11 cellular contexts compared by ENCODE assay signal in genomic region chr1:219928791-219929118, GRCh38. TPM values are rescaled to one million over a fixed set of nuclear protein-coding genes. Genes with fewer than 3 reads are reported as not detected.
DNase-seq lines count a peak whose midpoint lies in the region; ATAC-seq, FAIRE-seq and TF ChIP-seq lines count a peak whose summit lies in the region.
"Had no signal": no experiment of that assay in that cellular context is flagged by ENCODE, and none has a peak within 500 bp of the region (broad histone marks: within the 10 kb centered on the region; RNA-seq: fewer than 3 reads in every experiment).

No MANE protein-coding gene starts in this region.

- FAIRE-seq in K562 (lab: Jason Lieb, UNC): no peak
- FAIRE-seq: A204.1 had no signal

- no peaks in the 10 kb centered on the region for H3K27me3 ChIP-seq in K562 (ENCODE audit: control insufficient read depth in 2 of 2, insufficient read depth in 2 of 2, low read length in 2 of 2)
- no peaks in the 10 kb centered on the region for H3K27me3 ChIP-seq in liver (ENCODE audit: control insufficient read depth in 4 of 4, insufficient read depth in 4 of 4, low read length in 3 of 4)

- no peaks in the 10 kb centered on the region for H4K20me1 ChIP-seq in K562 (replicated peaks; ENCODE audit: control insufficient read depth, insufficient read depth, low read length)

- no peak for DNase-seq in activated CD8-positive, alpha-beta memory T cell treated with anti-CD3 and anti-CD28 coated beads, Interleukin-2, amount 10 ng/mL, durations not matched to agents 7 days and 5 days
- DNase-seq in activated CD8-positive, alpha-beta memory T cell treated with anti-CD3 and anti-CD28 coated beads for 24 hours: no peak
- DNase-seq in K562 (ENCODE audit: extremely low read depth in 1 of 4, low spot score in 3 of 4) (no peak), NCI-H1694 treated with DMSO at 0.1 percent for 48 hours (lab: John Stamatoyannopoulos, UW) (no peak), HuH-7.5 (ENCODE audit: low spot score) (no peak)
- DNase-seq in NK-92 treated with Interleukin-12 subunit alpha and Interleukin-12 subunit beta, amount 100 ng/mL, for 24 hours (lab: John Stamatoyannopoulos, UW): no peak
- DNase-seq: central memory CD4-positive, alpha-beta T cell had no signal

- H3K9ac ChIP-seq in K562 (ENCODE audit: insufficient read depth in 1 of 2, low read depth in 2 of 2, low read length in 2 of 2): peak overlapping the region; percentile 79 to 89; a peak in 3 of 4 replicates
- peak overlapping the region in 1 of 2 donors; percentile 68 for H3K9ac ChIP-seq in liver (ENCODE audit: low read depth in 1 of 2, low read length in 2 of 2)

- no peak for ATAC-seq in activated CD8-positive, alpha-beta memory T cell treated with anti-CD3 and anti-CD28 coated beads, Interleukin-2, amount 10 ng/mL, durations not matched to agents 7 days and 5 days
- no peak for ATAC-seq in K562
- ATAC-seq in stimulated activated memory B cell treated with anti-CD40 and anti-IgM and Interleukin-4, amounts not matched to agents 10 μg/mL and 1 μg/mL and 100 μg/mL, for 72 hours: peak; percentile 13

- H3K27me3 Mint-ChIP-seq in activated CD8-positive, alpha-beta memory T cell treated with anti-CD3 and anti-CD28 coated beads, Interleukin-2, amount 10 ng/mL, durations not matched to agents 7 days and 5 days: peaks cover 57% of the 10 kb centered on the region
- peaks cover 45% of the 10 kb centered on the region for H3K27me3 Mint-ChIP-seq in stimulated activated memory B cell treated with anti-CD40 and anti-IgM and Interleukin-4, amounts not matched to agents 10 μg/mL and 1 μg/mL and 100 μg/mL, for 72 hours

- 0 out of 6 replicates have a peak, but pooled peaks of 1 of the 3 experiments have one; percentile 35 for TF ChIP-seq CTCF in K562 (IDR thresholded peaks at IDR 0.05 in 2 of 3, conservative IDR thresholded peaks at IDR 0.05 in 1 of 3; ENCODE audit: insufficient read depth in 2 of 3, low read depth in 1 of 3, low read length in 3 of 3)
- no peak for TF ChIP-seq CTCF in liver (IDR thresholded peaks at IDR 0.05; ENCODE audit: low read depth, low read length, missing input control)

- peaks cover 41% of the 10 kb centered on the region for H3K79me2 ChIP-seq in K562 (ENCODE audit: control insufficient read depth, insufficient read depth, low read length)

- TF ChIP-seq RAD21 in K562 (CRISPR knock-in tag; conservative IDR thresholded peaks at IDR 0.05 in 1 of 2, IDR thresholded peaks at IDR 0.05 in 1 of 2) (no peak), liver (IDR thresholded peaks at IDR 0.05) (no peak)

- H3K36me3 ChIP-seq in K562 (ENCODE audit: control insufficient read depth, insufficient read depth, low read length) (peaks cover 20% of the 10 kb centered on the region), liver (ENCODE audit: control insufficient read depth in 4 of 4, insufficient read depth in 3 of 4, low read depth in 1 of 4, low read length in 3 of 4) (peaks cover 0 to 7% (median under 1%) of the 10 kb centered on the region in 4 donors)

- peaks cover 10% of the 10 kb centered on the region for H3K4me1 Mint-ChIP-seq in activated CD8-positive, alpha-beta memory T cell treated with anti-CD3 and anti-CD28 coated beads, Interleukin-2, amount 10 ng/mL, durations not matched to agents 7 days and 5 days
- peaks cover 20% of the 10 kb centered on the region for H3K4me1 Mint-ChIP-seq in stimulated activated memory B cell treated with anti-CD40 and anti-IgM and Interleukin-4, amounts not matched to agents 10 μg/mL and 1 μg/mL and 100 μg/mL, for 72 hours

- H3K36me3 Mint-ChIP-seq in activated CD8-positive, alpha-beta memory T cell treated with anti-CD3 and anti-CD28 coated beads, Interleukin-2, amount 10 ng/mL, durations not matched to agents 7 days and 5 days: no peaks in the 10 kb centered on the region
- no peaks in the 10 kb centered on the region for H3K36me3 Mint-ChIP-seq in stimulated activated memory B cell treated with anti-CD40 and anti-IgM and Interleukin-4, amounts not matched to agents 10 μg/mL and 1 μg/mL and 100 μg/mL, for 72 hours

- in situ Hi-C loops in K562 (cut with MboI): no loop called here

- H3K9me3 ChIP-seq in K562 (replicated peaks; ENCODE audit: control insufficient read depth, insufficient read depth, low read depth, low read length): no peaks in the 10 kb centered on the region
- H3K9me3 ChIP-seq in liver (ENCODE audit: control insufficient read depth in 4 of 4, low read length in 3 of 4): no peaks in the 10 kb centered on the region

- H3K9me1 ChIP-seq in K562 (ENCODE audit: control insufficient read depth, insufficient read depth, low read length): peaks cover 2% of the 10 kb centered on the region

- H3K4me3 Mint-ChIP-seq in activated CD8-positive, alpha-beta memory T cell treated with anti-CD3 and anti-CD28 coated beads, Interleukin-2, amount 10 ng/mL, durations not matched to agents 7 days and 5 days: peak overlapping the region; percentile 41
- peak overlapping the region; percentile 70 for H3K4me3 Mint-ChIP-seq in stimulated activated memory B cell treated with anti-CD40 and anti-IgM and Interleukin-4, amounts not matched to agents 10 μg/mL and 1 μg/mL and 100 μg/mL, for 72 hours

- intact Hi-C loops in K562 (cut with micrococcal nuclease): loop anchor here (5.0 kb wide), 1 partner anchor 164 kb away; the partner anchor contains the start of gene IARS2

- no peak for TF ChIP-seq POLR2A in K562 (conservative IDR thresholded peaks at IDR 0.05)

- BruUV-seq in K562 (replicated peaks; lab: Mats Ljungman, UMichigan): no TSS peak

- H3K4me1 ChIP-seq in K562 (replicated peaks in 1 of 2; ENCODE audit: control insufficient read depth in 2 of 2, insufficient read depth in 2 of 2, low read length in 2 of 2) (peaks cover 26% of the 10 kb centered on the region in 2 experiments; a peak in 4 of 5 replicates), liver (ENCODE audit: control insufficient read depth in 4 of 4, insufficient read depth in 4 of 4, low read length in 3 of 4) (peaks cover 4 to 65% (median 39%) of the 10 kb centered on the region in 4 donors)

- peak overlapping the region; percentile 15; the same call in 1 of the 3 replicates for H3K27ac ChIP-seq in K562 (ENCODE audit: extremely low read depth, low read depth, low read length)
- peak overlapping the region; percentile 94 to 96 for H3K27ac ChIP-seq in liver (ENCODE audit: low read depth in 1 of 2, low read length in 2 of 2)

- CTCF ChIA-PET in activated CD8-positive, alpha-beta memory T cell treated with anti-CD3 and anti-CD28 coated beads, Interleukin-2, amount 10 ng/mL, durations not matched to agents 7 days and 5 days (lab: Charles Lee): no interaction called here
- CTCF ChIA-PET in K562 (lab: Yijun Ruan, JAX; ENCODE audit: low intra/inter-chr PET ratio): no interaction called here

- H3K27ac Mint-ChIP-seq in activated CD8-positive, alpha-beta memory T cell treated with anti-CD3 and anti-CD28 coated beads, Interleukin-2, amount 10 ng/mL, durations not matched to agents 7 days and 5 days: no peak overlapping the region
- H3K27ac Mint-ChIP-seq in stimulated activated memory B cell treated with anti-CD40 and anti-IgM and Interleukin-4, amounts not matched to agents 10 μg/mL and 1 μg/mL and 100 μg/mL, for 72 hours: no peak overlapping the region

- peak overlapping the region; percentile 88 for H2AFZ ChIP-seq in K562 (ENCODE audit: low read depth, low read length)

- POLR2A ChIA-PET in K562 (lab: Yijun Ruan, JAX): interaction anchor here (1.4 kb wide), 1 partner anchor 9 kb away, joined by 5 read pairs; no protein-coding TSS in a partner anchor

- H3K4me3 ChIP-seq in K562 (peak overlapping the region; percentile 66), liver (ENCODE audit: low read depth in 1 of 3, low read length in 3 of 3) (peak overlapping the region; percentile 83 to 86 (median 86))

- H3K9me3 Mint-ChIP-seq in activated CD8-positive, alpha-beta memory T cell treated with anti-CD3 and anti-CD28 coated beads, Interleukin-2, amount 10 ng/mL, durations not matched to agents 7 days and 5 days (ENCODE audit: low read depth): no peaks in the 10 kb centered on the region
- no peaks in the 10 kb centered on the region for H3K9me3 Mint-ChIP-seq in stimulated activated memory B cell treated with anti-CD40 and anti-IgM and Interleukin-4, amounts not matched to agents 10 μg/mL and 1 μg/mL and 100 μg/mL, for 72 hours

- TF ChIP-seq EP300 in K562 (IDR thresholded peaks at IDR 0.05; ENCODE audit: low read length): no peak

- 73% methylated on average over 11 of the region's 13 CpGs for WGBS in K562 (ENCODE audit: insufficient coverage, low coverage, missing lambda C conversion rate)
- 19% methylated on average over 13 of the region's 13 CpGs for WGBS in liver

- peak overlapping the region; percentile 86 for H3K4me2 ChIP-seq in K562 (ENCODE audit: insufficient read depth, low read length)

RNA-seq across cellular contexts. Expression of gene SLC30A10, which starts 0.4 kb away (rescaled TPM):
- total RNA-seq in activated CD8-positive, alpha-beta memory T cell treated with anti-CD3 and anti-CD28 coated beads, Interleukin-2, amount 10 ng/mL, durations not matched to agents 7 days and 5 days: not detected
- total RNA-seq in K562 (2011; cell fraction: chromatin; rRNA removed; ENCODE audit: low replicate concordance): 24.4 and 39.4 TPM in 2 replicates
- total RNA-seq in K562 (2011; cell fraction: nucleolus; rRNA removed): 18.3 and 27.1 TPM in 2 replicates
- 29.8 and 32.1 TPM in 2 replicates for total RNA-seq in K562 (2011; cell fraction: nucleoplasm; rRNA removed)
- total RNA-seq in K562 (2014; rRNA removed) (5.9 and 7.4 TPM in 2 replicates), K562 (2014; rRNA removed; fragmentation: Illumina TruSeq; extraction: Trizol) (7.1 and 8.1 TPM in 2 replicates), K562 (2015; rRNA removed; fragmentation: Illumina TruSeq; extraction: Trizol) (3.5 and 3.9 TPM in 2 replicates), K562 (2021) (8.8 and 9.4 TPM in 2 replicates), liver (10 to 100 TPM; 56.5 to 90.9 TPM)
- polyA plus RNA-seq in K562 (2011; rRNA removed) (8.9 and 11.3 TPM in 2 replicates), K562 (2014; fragmentation: Illumina TruSeq; extraction: Trizol) (8.0 and 8.4 TPM in 2 replicates), K562 (2014; fragmentation: Nextera tagmentation; extraction: Ambion mirVana) (1 to 10 TPM; 2.6 to 3.8 TPM), K562 (2014; rRNA removed) (9.5 and 10.5 TPM in 2 replicates), liver (10 to 100 TPM; 18.5 to 18.8 TPM)
- 4.9 and 8.9 TPM in 2 replicates for polyA plus RNA-seq in K562 (2011; cell fraction: cytosol; rRNA removed)
- 18.4 and 35.5 TPM in 2 replicates for polyA plus RNA-seq in K562 (2011; cell fraction: nucleus; rRNA removed)
- polyA plus RNA-seq in K562 (2012): 3.2 and 5.9 TPM in 2 replicates
- 6.9 and 7.9 TPM in 2 replicates for polyA minus RNA-seq in K562 (2011; rRNA and poly(A)+ RNA removed)
- polyA minus RNA-seq in K562 (2011; cell fraction: cytosol; rRNA and poly(A)+ RNA removed): 3.4 and 5.9 TPM in 2 replicates
- 6.9 and 9.4 TPM in 2 replicates for polyA minus RNA-seq in K562 (2011; cell fraction: nucleus; rRNA and poly(A)+ RNA removed)
- total RNA-seq: subcutaneous adipose tissue had no signal
